ENCODE assay signal across 9 cellular contexts in the genomic region with DNA sequence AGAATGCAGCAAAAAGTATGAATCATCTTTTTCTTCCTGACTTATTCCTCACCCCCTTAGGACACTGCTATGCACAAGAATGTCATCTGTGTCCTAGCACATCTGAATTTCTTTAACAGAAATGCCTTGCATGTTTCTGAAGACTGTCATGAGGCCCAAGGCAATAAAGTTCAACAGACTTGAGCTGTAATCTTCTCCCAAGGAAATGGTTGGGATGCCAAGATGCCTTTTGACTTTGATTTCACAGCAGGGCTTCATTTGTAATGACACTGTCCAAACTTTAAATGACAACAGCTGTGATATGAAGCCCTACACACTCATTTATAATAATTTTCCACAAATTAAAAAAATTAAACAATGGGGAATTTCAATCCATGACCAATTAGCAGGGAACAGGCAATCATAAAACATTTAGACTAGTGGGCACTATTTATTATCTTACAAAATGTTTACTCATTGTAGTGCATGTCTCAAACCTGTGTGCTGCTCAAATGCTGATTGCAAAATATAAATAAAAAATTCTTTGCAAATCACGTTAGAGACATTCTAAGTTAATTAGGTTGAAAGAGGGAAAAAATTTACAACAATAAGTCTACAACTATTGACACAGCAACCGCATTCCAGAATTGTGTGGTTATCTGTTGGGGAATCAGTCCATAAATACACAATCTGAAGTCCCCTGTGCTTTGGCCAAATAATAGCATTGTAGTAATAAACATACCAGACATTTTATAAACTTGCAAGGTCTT.
DNase-seq lines count a peak whose midpoint lies in the region; ATAC-seq, FAIRE-seq and TF ChIP-seq lines count a peak whose summit lies in the region.
"Had no signal": no experiment of that assay in that cellular context is flagged by ENCODE, and none has a peak within 500 bp of the region (broad histone marks: within the 10 kb centered on the region; RNA-seq: fewer than 3 reads in every experiment).

No MANE protein-coding gene starts in this region.

- no peak overlapping the region for H3K14ac ChIP-seq in H9 (ENCODE audit: insufficient read depth, low read length)

- no peak overlapping the region; a peak in 1 of 5 replicates for H3K4me3 Mint-ChIP-seq in H9

- H3K4me1 Mint-ChIP-seq in H9 = peaks cover 50 to 52% of the 10 kb centered on the region in 2 experiments

- no peak overlapping the region for H4K5ac ChIP-seq in H9 (ENCODE audit: insufficient read length, low read depth, low read length)

- WGBS in H9 (ENCODE audit: extremely low coverage, insufficient read length, low lambda C conversion rate) = no CpG with 5 or more reads among the region's 2 CpGs

- H4K8ac ChIP-seq in H9 (replicated peaks; ENCODE audit: insufficient read length, low read depth, low read length) = no peak overlapping the region

- H3K4ac ChIP-seq in H9 (ENCODE audit: low read depth, low read length) = no peak overlapping the region

- 0 out of 7 replicates have a peak, but pooled peaks cover 0 to 3% (median 1%) of the 10 kb centered on the region in 3 experiments for H3K36me3 Mint-ChIP-seq in H9 (ENCODE audit: insufficient read depth in 1 of 3, low read depth in 3 of 3)

- H3K4me2 ChIP-seq in H9 (ENCODE audit: insufficient read depth, insufficient read length, low read length) = no peak overlapping the region

- H3K79me2 ChIP-seq in H9 (ENCODE audit: insufficient read depth, low read length) = no peaks in the 10 kb centered on the region

- no peak overlapping the region for H2BK5ac ChIP-seq in H9 (ENCODE audit: insufficient read length, low read length)

- no peak overlapping the region for H2BK15ac ChIP-seq in H9 (ENCODE audit: low read depth, low read length)

- H4K20me1 ChIP-seq in H9 (ENCODE audit: control insufficient read depth, insufficient read depth, insufficient read length) = no peaks in the 10 kb centered on the region

- no peak overlapping the region for H2BK12ac ChIP-seq in H9 (ENCODE audit: insufficient read length, low read depth, low read length)

- H3K9ac ChIP-seq in H9 (ENCODE audit: extremely low read depth, insufficient read length, low read length) = no peak overlapping the region

- no peak overlapping the region for H2AK5ac ChIP-seq in H9 (ENCODE audit: insufficient read length, low read length)

- no peak overlapping the region for H3T11ph ChIP-seq in H9 (ENCODE audit: low read length)

- ATAC-seq in GM19455 (IDR thresholded peaks at IDR 0.05; ENCODE audit: unreplicated experiment) = no peak

- no peaks in the 10 kb centered on the region for H3K23me2 ChIP-seq in H9 (ENCODE audit: insufficient read length, low read depth, low read length, poor library complexity, severe bottlenecking)

- TF ChIP-seq CTCF in H9 (conservative IDR thresholded peaks at IDR 0.05) = no peak

- H3K27ac Mint-ChIP-seq in H9 = peak overlapping the region; percentile 68 to 95 (median 95); a peak in 6 of 7 replicates

- H3K4me3 ChIP-seq in skin epidermis = no peak overlapping the region

- H2BK20ac ChIP-seq in H9 (ENCODE audit: low read depth, low read length, poor library complexity, severe bottlenecking) = no peak overlapping the region

- no peak overlapping the region for H4K91ac ChIP-seq in H9 (ENCODE audit: insufficient read length, low read depth, low read length)

- peak overlapping the region; percentile 58 for H3K27ac ChIP-seq in H9 (ENCODE audit: insufficient read length, low read depth, low read length)
- H3K27ac ChIP-seq in skin epidermis = peak overlapping the region in 12 of 21 experiments; percentile 2 to 80 (median 38)

- peak; percentile 99 for FAIRE-seq in TTC549 (lab: Jason Lieb, UNC)

- no peaks in the 10 kb centered on the region for H3K27me3 ChIP-seq in H9 (ENCODE audit: insufficient read depth, low read length)

- peaks cover 7% of the 10 kb centered on the region; the same call in 1 of the 2 replicates for H3K4me1 ChIP-seq in H9 (ENCODE audit: insufficient read depth, low read length)

- H3K23ac ChIP-seq in H9 (ENCODE audit: insufficient read length, low read depth, low read length) = no peak overlapping the region

- H3K56ac ChIP-seq in H9 (ENCODE audit: insufficient read length, low read depth, low read length) = no peak overlapping the region

- DNase-seq in H9 (peak; percentile 45), glomerular visceral epithelial cell (ENCODE audit: extremely low spot score) (peak; percentile 68), NCI-H2029 (lab: John Stamatoyannopoulos, UW) (no peak), COLO668 (lab: John Stamatoyannopoulos, UW; ENCODE audit: unreplicated experiment) (no peak)
- no peak for DNase-seq in activated CD4-positive, alpha-beta T cell treated with anti-CD3 and anti-CD28 coated beads, Interleukin-2, amount 50 U/mL, for 4 hours
- DNase-seq: NCI-H1436 treated with DMSO at 0.1 percent for 48 hours had no signal

- no peaks in the 10 kb centered on the region for H3K79me1 ChIP-seq in H9 (ENCODE audit: insufficient read depth, low read depth, low read length, poor library complexity, severe bottlenecking)

- H3K9me3 Mint-ChIP-seq in H9 = no peaks in the 10 kb centered on the region; a peak in 1 of 5 replicates

- no peak overlapping the region for H2AFZ ChIP-seq in H9 (ENCODE audit: low read length)

- no peak overlapping the region for H2BK120ac ChIP-seq in H9 (ENCODE audit: low read depth, low read length, poor library complexity, severe bottlenecking)

- no peak overlapping the region for H3K18ac ChIP-seq in H9 (ENCODE audit: insufficient read length, low read depth, low read length)

- H3K9me3 ChIP-seq in H9 (ENCODE audit: control insufficient read depth, low read depth, low read length) = no peaks in the 10 kb centered on the region

- H3K27me3 Mint-ChIP-seq in H9 (ENCODE audit: low read depth) = no peaks in the 10 kb centered on the region

Comparison
In these comparisons a context has a peak if more than half of its experiments do, and no peak if none do; other contexts are left out.
1. DNase-seq: peak in H9 (single experiment) and glomerular visceral epithelial cell (single experiment); none in activated CD4-positive, alpha-beta T cell treated with anti-CD3 and anti-CD28 coated beads, Interleukin-2, amount 50 U/mL, for 4 hours (0 of 2), NCI-H2029 (single experiment) and COLO668 (single experiment).